1 cellular context compared by ENCODE assay signal in genomic region chr11:77127674-77127968, GRCh38.
A peak's percentile ranks its signal among the peaks of the same experiment; 100 is the strongest.
TF ChIP-seq lines count a peak whose summit lies in the region.

No MANE protein-coding gene starts in this region.

TF ChIP-seq in K562, 482 proteins besides CTCF, POLR2A, EP300 and RAD21 (continued from another document):
- TF ChIP-seq ATF1 (CRISPR knock-in tag; IDR thresholded peaks at IDR 0.05) = no peak
- TF ChIP-seq ATF1 (tag; IDR thresholded peaks at IDR 0.05) = 0 out of 2 replicates have a peak, but pooled peaks have one; percentile 2
TF ChIP-seq in K562: peak in this region for 1.
